13 cellular contexts compared by ENCODE assay signal in the genomic region with DNA sequence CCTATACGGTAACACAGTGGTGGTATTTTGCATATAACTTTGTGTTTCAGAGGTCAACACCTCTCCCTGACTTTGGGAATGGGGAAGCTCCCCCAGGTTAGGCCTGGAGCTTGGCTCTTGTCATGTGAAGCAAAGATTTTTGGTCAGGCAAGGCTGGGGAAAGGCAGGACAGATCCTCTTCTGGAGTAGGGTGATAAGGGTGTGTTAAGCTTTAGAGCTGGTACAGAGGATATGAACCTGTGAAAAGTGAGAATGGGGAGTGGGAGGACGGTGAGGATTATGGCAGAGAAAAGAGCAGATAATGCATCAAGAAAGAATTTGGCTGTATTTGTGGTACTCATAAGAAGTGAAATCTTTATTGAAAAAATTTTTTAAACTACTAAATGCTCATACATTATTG. TPM values are rescaled to one million over a fixed set of nuclear protein-coding genes. Genes with fewer than 3 reads are reported as not detected.
DNase-seq lines count a peak whose midpoint lies in the region; ATAC-seq and TF ChIP-seq lines count a peak whose summit lies in the region.
"Had no signal": no experiment of that assay in that cellular context is flagged by ENCODE, and none has a peak within 500 bp of the region (broad histone marks: within the 10 kb centered on the region; RNA-seq: fewer than 3 reads in every experiment).

No MANE protein-coding gene starts in this region.

- no peak for TF ChIP-seq CTCF in endodermal cell (conservative IDR thresholded peaks at IDR 0.05)
- TF ChIP-seq CTCF in type B pancreatic cell (conservative IDR thresholded peaks at IDR 0.05): no peak

- H3K4me1 Mint-ChIP-seq in activated naive CD4-positive, alpha-beta T cell treated with anti-CD3 and anti-CD28 coated beads, Interleukin-2, amount 50 U/mL, for 24 hours: peaks cover 55% of the 10 kb centered on the region
- H3K4me1 Mint-ChIP-seq in endodermal cell (peaks cover 7% of the 10 kb centered on the region), type B pancreatic cell (ENCODE audit: unreplicated experiment) (peaks cover 22% of the 10 kb centered on the region)

- H3K27ac Mint-ChIP-seq in activated naive CD4-positive, alpha-beta T cell treated with anti-CD3 and anti-CD28 coated beads, Interleukin-2, amount 50 U/mL, for 24 hours: peak overlapping the region; percentile 49
- no peak overlapping the region for H3K27ac Mint-ChIP-seq in endodermal cell
- no peak overlapping the region for H3K27ac Mint-ChIP-seq in type B pancreatic cell

- H3K27ac ChIP-seq in SK-N-MC (no peak overlapping the region), endodermal cell (ENCODE audit: low read depth, low read length) (no peak overlapping the region)
- H3K27ac ChIP-seq: upper lobe of right lung had no signal

- peaks cover 52% of the 10 kb centered on the region for H3K36me3 ChIP-seq in SK-N-MC (ENCODE audit: insufficient read depth, low read length)
- peaks cover 48% of the 10 kb centered on the region for H3K36me3 ChIP-seq in endodermal cell (ENCODE audit: control insufficient read depth, insufficient read depth, low read length)
- peaks cover 3% of the 10 kb centered on the region for H3K36me3 ChIP-seq in H7 (replicated peaks; ENCODE audit: control insufficient read depth, insufficient read depth, low read length)

- H3K4me1 ChIP-seq in endodermal cell (ENCODE audit: control insufficient read depth, insufficient read depth, low read length): no peaks in the 10 kb centered on the region

- ATAC-seq in GM19463 (IDR thresholded peaks at IDR 0.05; ENCODE audit: unreplicated experiment): no peak
- ATAC-seq: upper lobe of right lung had no signal

- peaks cover 21% of the 10 kb centered on the region for H3K9me3 Mint-ChIP-seq in activated naive CD4-positive, alpha-beta T cell treated with anti-CD3 and anti-CD28 coated beads, Interleukin-2, amount 50 U/mL, for 24 hours
- H3K9me3 Mint-ChIP-seq in endodermal cell (peaks cover 19% of the 10 kb centered on the region), type B pancreatic cell (peaks cover 10% of the 10 kb centered on the region)

- H3K4me3 Mint-ChIP-seq in activated naive CD4-positive, alpha-beta T cell treated with anti-CD3 and anti-CD28 coated beads, Interleukin-2, amount 50 U/mL, for 24 hours: peak overlapping the region; percentile 53
- no peak overlapping the region for H3K4me3 Mint-ChIP-seq in endodermal cell
- peak overlapping the region; percentile 60 for H3K4me3 Mint-ChIP-seq in type B pancreatic cell

- no peak overlapping the region for H3K9ac ChIP-seq in SK-N-MC (ENCODE audit: insufficient read length)
- no peak overlapping the region for H3K9ac ChIP-seq in endodermal cell (ENCODE audit: extremely low read depth, low read length, poor library complexity, severe bottlenecking)

- peaks cover 5% of the 10 kb centered on the region for H3K27me3 Mint-ChIP-seq in activated naive CD4-positive, alpha-beta T cell treated with anti-CD3 and anti-CD28 coated beads, Interleukin-2, amount 50 U/mL, for 24 hours
- H3K27me3 Mint-ChIP-seq in endodermal cell (ENCODE audit: insufficient read depth) (peaks cover 29% of the 10 kb centered on the region), type B pancreatic cell (peaks cover 15% of the 10 kb centered on the region)

- no peak for DNase-seq in activated naive CD4-positive, alpha-beta T cell treated with anti-CD3 and anti-CD28 coated beads, Interleukin-2, amount 50 U/mL, for 16 hours
- DNase-seq in SK-N-MC (ENCODE audit: low read depth, low spot score) (no peak), endodermal cell (no peak), type B pancreatic cell (ENCODE audit: extremely low spot score, unreplicated experiment) (no peak), H7 (no peak)
- DNase-seq in activated CD4-positive, alpha-beta T cell treated with anti-CD3 and anti-CD28 coated beads for 4 hours: no peak
- DNase-seq: foreskin fibroblast, mesenchymal stem cell, NCI-H1436 treated with DMSO at 0.1 percent for 48 hours, NCI-H510A treated with DMSO at 0.1 percent for 48 hours, upper lobe of right lung had no signal

- H3K27me3 ChIP-seq in endodermal cell (ENCODE audit: control insufficient read depth, insufficient read depth, low read length, poor library complexity, severe bottlenecking): peaks cover 23% of the 10 kb centered on the region
- H3K27me3 ChIP-seq in H7 (ENCODE audit: control insufficient read depth, insufficient read depth, low read length): peaks cover 12% of the 10 kb centered on the region

- H3K4me3 ChIP-seq in SK-N-MC (peak overlapping the region; percentile 26; the same call in 1 of the 2 replicates), endodermal cell (ENCODE audit: low read length) (peak overlapping the region; percentile 94), H7 (ENCODE audit: insufficient read depth, low read depth, low read length) (no peak overlapping the region)
- H3K4me3 ChIP-seq: upper lobe of right lung had no signal

- H3K9me3 ChIP-seq in SK-N-MC (ENCODE audit: low read depth, low read length) (0 out of 2 replicates have a peak, but pooled peaks cover 5% of the 10 kb centered on the region), endodermal cell (ENCODE audit: control insufficient read depth, low read length) (peaks cover 18% of the 10 kb centered on the region)
- H3K9me3 ChIP-seq: upper lobe of right lung had no signal

- WGBS in endodermal cell (ENCODE audit: insufficient coverage in 1 of 2, insufficient read length in 1 of 2), 2 experiments: 94 to 100% methylated on average over 1 to 2 of the region's 2 CpGs

- peaks cover 38% of the 10 kb centered on the region for H3K36me3 Mint-ChIP-seq in activated naive CD4-positive, alpha-beta T cell treated with anti-CD3 and anti-CD28 coated beads, Interleukin-2, amount 50 U/mL, for 24 hours
- peaks cover 49% of the 10 kb centered on the region for H3K36me3 Mint-ChIP-seq in endodermal cell (ENCODE audit: low read depth)
- H3K36me3 Mint-ChIP-seq in type B pancreatic cell: peaks cover 36% of the 10 kb centered on the region

RNA-seq across cellular contexts. Expression of gene RPF1, which starts 2.3 kb away (rescaled TPM):
- 10 to 100 TPM; 31.6 to 34.0 TPM for total RNA-seq in endodermal cell
- 54.9 TPM for polyA plus RNA-seq in endodermal cell (2013, experiment 1 of 2)
- polyA plus RNA-seq in endodermal cell (2013, experiment 2 of 2): 58.0 TPM
- total RNA-seq in type B pancreatic cell (ENCODE audit: low replicate concordance): 29.5 and 34.1 TPM in 2 replicates
- 82.5 and 93.8 TPM in 2 replicates for total RNA-seq in H7 (2014; rRNA removed; shearing (Covaris generic))

RNA-seq across cellular contexts. Expression of gene SPATA1, which starts 24.9 kb away (rescaled TPM):
- total RNA-seq in endodermal cell (1 to 10 TPM in 1 of 2 donors, under 1 TPM in 1; 0.55 to 1.6 TPM), type B pancreatic cell (ENCODE audit: low replicate concordance) (0.67 and 1.8 TPM in 2 replicates)
- 3.0 TPM for polyA plus RNA-seq in endodermal cell (2013, experiment 1 of 2)
- polyA plus RNA-seq in endodermal cell (2013, experiment 2 of 2): 3.0 TPM
- total RNA-seq in H7 (2014; rRNA removed; shearing (Covaris generic)): 1.8 and 3.2 TPM in 2 replicates

RNA-seq across cellular contexts. Expression of gene GNG5, which starts 25.1 kb away (rescaled TPM):
- 100 to 1,000 TPM; 124 to 144 TPM for total RNA-seq in endodermal cell
- 333 TPM for polyA plus RNA-seq in endodermal cell (2013, experiment 1 of 2)
- 337 TPM for polyA plus RNA-seq in endodermal cell (2013, experiment 2 of 2)
- total RNA-seq in type B pancreatic cell (ENCODE audit: low replicate concordance): 114 and 125 TPM in 2 replicates
- total RNA-seq in H7 (2014; rRNA removed; shearing (Covaris generic)): 68.5 and 71.2 TPM in 2 replicates
